ENCODE assay signal across 1 cellular context in the genomic region with DNA sequence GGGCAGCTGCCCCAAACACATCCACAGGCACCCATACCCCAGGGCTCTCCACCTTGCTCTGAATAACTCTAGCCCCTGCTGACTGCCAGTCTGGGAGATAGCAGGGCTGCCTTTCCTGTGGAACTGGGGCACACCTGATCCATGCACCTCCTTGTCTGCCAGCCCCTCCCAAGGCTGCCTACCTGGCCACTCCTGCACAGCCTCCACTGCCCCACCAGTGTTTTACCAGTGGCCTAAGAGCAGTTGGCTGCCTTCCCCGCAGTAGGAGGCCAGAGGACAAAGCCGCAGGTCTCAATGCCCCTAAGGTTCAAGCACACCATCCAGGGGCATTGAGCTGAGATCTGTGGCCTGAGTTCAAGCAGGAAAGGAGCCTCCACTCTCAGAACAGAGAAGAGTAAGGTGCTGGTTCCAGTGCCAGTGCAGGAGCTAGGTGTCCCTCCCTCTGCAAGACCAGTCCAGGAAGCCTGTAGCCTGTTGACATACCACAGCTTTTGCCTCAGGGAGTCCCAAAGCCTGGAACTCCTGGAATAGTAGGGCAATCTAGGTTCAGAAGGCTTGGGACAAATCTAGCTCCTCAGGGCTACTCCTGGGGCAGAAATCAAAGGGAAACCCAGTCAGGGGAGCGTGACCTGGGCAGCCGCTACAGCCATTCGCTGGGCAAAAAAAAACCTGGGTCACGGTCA.
TF ChIP-seq lines count a peak whose summit lies in the region.

No MANE protein-coding gene starts in this region.

TF ChIP-seq in GM23338, 12 proteins besides CTCF, POLR2A, EP300 and RAD21:
- no peak for TF ChIP-seq ZNF462 (CRISPR knock-in tag; IDR thresholded peaks at IDR 0.05)
- TF ChIP-seq, protein P1, sequence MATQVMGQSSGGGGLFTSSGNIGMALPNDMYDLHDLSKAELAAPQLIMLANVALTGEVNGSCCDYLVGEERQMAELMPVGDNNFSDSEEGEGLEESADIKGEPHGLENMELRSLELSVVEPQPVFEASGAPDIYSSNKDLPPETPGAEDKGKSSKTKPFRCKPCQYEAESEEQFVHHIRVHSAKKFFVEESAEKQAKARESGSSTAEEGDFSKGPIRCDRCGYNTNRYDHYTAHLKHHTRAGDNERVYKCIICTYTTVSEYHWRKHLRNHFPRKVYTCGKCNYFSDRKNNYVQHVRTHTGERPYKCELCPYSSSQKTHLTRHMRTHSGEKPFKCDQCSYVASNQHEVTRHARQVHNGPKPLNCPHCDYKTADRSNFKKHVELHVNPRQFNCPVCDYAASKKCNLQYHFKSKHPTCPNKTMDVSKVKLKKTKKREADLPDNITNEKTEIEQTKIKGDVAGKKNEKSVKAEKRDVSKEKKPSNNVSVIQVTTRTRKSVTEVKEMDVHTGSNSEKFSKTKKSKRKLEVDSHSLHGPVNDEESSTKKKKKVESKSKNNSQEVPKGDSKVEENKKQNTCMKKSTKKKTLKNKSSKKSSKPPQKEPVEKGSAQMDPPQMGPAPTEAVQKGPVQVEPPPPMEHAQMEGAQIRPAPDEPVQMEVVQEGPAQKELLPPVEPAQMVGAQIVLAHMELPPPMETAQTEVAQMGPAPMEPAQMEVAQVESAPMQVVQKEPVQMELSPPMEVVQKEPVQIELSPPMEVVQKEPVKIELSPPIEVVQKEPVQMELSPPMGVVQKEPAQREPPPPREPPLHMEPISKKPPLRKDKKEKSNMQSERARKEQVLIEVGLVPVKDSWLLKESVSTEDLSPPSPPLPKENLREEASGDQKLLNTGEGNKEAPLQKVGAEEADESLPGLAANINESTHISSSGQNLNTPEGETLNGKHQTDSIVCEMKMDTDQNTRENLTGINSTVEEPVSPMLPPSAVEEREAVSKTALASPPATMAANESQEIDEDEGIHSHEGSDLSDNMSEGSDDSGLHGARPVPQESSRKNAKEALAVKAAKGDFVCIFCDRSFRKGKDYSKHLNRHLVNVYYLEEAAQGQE (IDR thresholded peaks at IDR 0.05; ENCODE audit: unreplicated experiment): no peak
- TF ChIP-seq NANOG (IDR thresholded peaks at IDR 0.05; ENCODE audit: borderline replicate concordance): no peak
